19 cellular contexts compared by ENCODE assay signal in the genomic region with DNA sequence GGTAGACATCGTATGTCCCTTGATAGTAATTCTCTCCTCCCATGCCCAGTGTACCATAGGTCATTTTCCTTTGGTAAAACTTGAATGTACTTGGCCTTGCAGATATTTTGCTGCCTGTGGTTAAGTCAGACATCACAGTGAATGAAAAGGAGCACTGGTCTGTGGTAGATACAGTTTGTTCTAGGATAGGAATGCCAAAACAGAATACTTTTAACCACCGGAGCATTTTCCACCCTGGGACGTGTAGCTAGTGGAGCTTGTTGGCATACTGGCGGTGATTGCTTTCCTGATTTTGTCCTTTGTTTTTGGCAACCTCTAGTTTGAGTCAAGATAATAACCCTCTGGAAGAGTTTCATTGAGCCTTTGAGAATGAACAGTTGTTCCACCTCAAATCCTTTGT.
DNase-seq lines count a peak whose midpoint lies in the region; ATAC-seq and TF ChIP-seq lines count a peak whose summit lies in the region.
"Had no signal": no experiment of that assay in that cellular context is flagged by ENCODE, and none has a peak within 500 bp of the region (broad histone marks: within the 10 kb centered on the region; RNA-seq: fewer than 3 reads in every experiment).

No MANE protein-coding gene starts in this region.

- peak overlapping the region; percentile 98 for H3K27ac Mint-ChIP-seq in glutamatergic neuron (ENCODE audit: unreplicated experiment)
- H3K27ac Mint-ChIP-seq: GM23338 had no signal

- H3K36me3 Mint-ChIP-seq in glutamatergic neuron (ENCODE audit: unreplicated experiment), result peaks cover 5% of the 10 kb centered on the region

- H3K27me3 ChIP-seq in colonic mucosa, result no peaks in the 10 kb centered on the region

- peak; percentile 28 for ATAC-seq in sciatic nerve
- ATAC-seq in HG03521 (IDR thresholded peaks at IDR 0.05; ENCODE audit: unreplicated experiment), result no peak
- ATAC-seq in HG03439 (IDR thresholded peaks at IDR 0.05; ENCODE audit: unreplicated experiment), result no peak
- ATAC-seq: GM23338 had no signal

- peaks cover 51% of the 10 kb centered on the region for H3K4me1 Mint-ChIP-seq in glutamatergic neuron (ENCODE audit: low read depth, unreplicated experiment)

- DNase-seq in M059J (ENCODE audit: low read depth) (peak; percentile 62), cardiac fibroblast (ENCODE audit: low read depth in 2 of 2) (peak; percentile 44 to 62), glutamatergic neuron (no peak), sciatic nerve (ENCODE audit: low spot score) (no peak), colonic mucosa (no peak)
- no peak for DNase-seq in central memory CD4-positive, alpha-beta T cell
- DNase-seq: KG1; NCI-H1105; NCI-H146; NCI-H2029; NCI-H2227 treated with DMSO at 0.1 percent for 48 hours; NCI-H510A; NCI-H748 treated with DMSO at 0.1 percent for 48 hours; NK-92 treated with Interleukin-12 subunit alpha and Interleukin-12 subunit beta, amount 100 ng/mL, for 24 hours had no signal

- H3K9ac ChIP-seq in colonic mucosa (ENCODE audit: low read depth in 2 of 2, low read length in 2 of 2), result no peak overlapping the region

- intact Hi-C loops in sciatic nerve (cut with DNase I) (no loop called here), colonic mucosa (cut with DNase I) (no loop called here)

- H3K27me3 Mint-ChIP-seq in glutamatergic neuron (ENCODE audit: unreplicated experiment), result peaks cover 11% of the 10 kb centered on the region

- no peaks in the 10 kb centered on the region for H3K9me3 ChIP-seq in colonic mucosa
- H3K9me3 ChIP-seq: HAP-1 had no signal

- no peak overlapping the region for H3K4me3 Mint-ChIP-seq in glutamatergic neuron (ENCODE audit: unreplicated experiment)
- H3K4me3 Mint-ChIP-seq: GM23338 had no signal

- H3K4me1 ChIP-seq in colonic mucosa, result no peaks in the 10 kb centered on the region
- H3K4me1 ChIP-seq: HAP-1 had no signal

- no peak for TF ChIP-seq CTCF in cardiac fibroblast (IDR thresholded peaks at IDR 0.05; ENCODE audit: low read depth, low read length)
- no peak for TF ChIP-seq CTCF in glutamatergic neuron (IDR thresholded peaks at IDR 0.05; ENCODE audit: partially characterized antibody, unreplicated experiment)
- no peak for TF ChIP-seq CTCF in colonic mucosa (IDR thresholded peaks at IDR 0.05)

- H3K27ac ChIP-seq in colonic mucosa, result no peak overlapping the region
- H3K27ac ChIP-seq: C4-2B had no signal

- no peak overlapping the region for H3K4me3 ChIP-seq in cardiac fibroblast (replicated peaks in 1 of 2; ENCODE audit: low read depth in 2 of 2, low read length in 2 of 2)
- H3K4me3 ChIP-seq in colonic mucosa, result no peak overlapping the region
- H3K4me3 ChIP-seq: GM23338, HAP-1 had no signal

- H3K36me3 ChIP-seq in colonic mucosa, result no peaks in the 10 kb centered on the region
- H3K36me3 ChIP-seq: HAP-1 had no signal

- peaks cover 13% of the 10 kb centered on the region for H3K9me3 Mint-ChIP-seq in glutamatergic neuron (ENCODE audit: unreplicated experiment)
- H3K9me3 Mint-ChIP-seq: GM23338 had no signal

Comparison
In these comparisons a context has a peak if more than half of its experiments do, and no peak if none do; other contexts are left out.
1. DNase-seq: peak in M059J (single experiment) and cardiac fibroblast (2 of 2); none in glutamatergic neuron (single experiment), sciatic nerve (single experiment), central memory CD4-positive, alpha-beta T cell (single experiment) and colonic mucosa (single experiment).